Comparison of ENCODE assay signal across 25 cellular contexts in the genomic region with DNA sequence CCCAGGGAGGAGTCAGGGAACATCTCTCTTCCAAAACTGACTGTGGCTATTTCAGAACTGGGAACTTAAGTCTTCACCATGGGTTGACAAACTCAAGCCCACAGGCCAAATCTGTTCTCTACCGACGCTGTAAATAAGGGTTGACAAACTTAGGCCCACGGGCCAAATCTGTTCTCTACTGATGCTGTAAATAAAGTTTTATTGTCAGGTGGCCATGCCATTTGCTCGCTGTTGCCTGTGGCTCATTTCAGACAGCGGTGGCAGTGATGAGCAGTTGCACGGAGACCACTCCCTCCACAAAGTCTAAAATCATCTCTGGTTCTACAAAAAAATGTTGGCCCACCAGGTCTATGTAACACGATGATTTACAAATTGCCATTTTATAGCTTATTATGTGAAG.
DNase-seq lines count a peak whose midpoint lies in the region; ATAC-seq, FAIRE-seq and TF ChIP-seq lines count a peak whose summit lies in the region.
"Had no signal": no experiment of that assay in that cellular context is flagged by ENCODE, and none has a peak within 500 bp of the region (broad histone marks: within the 10 kb centered on the region; RNA-seq: fewer than 3 reads in every experiment).

No MANE protein-coding gene starts in this region.

- no peaks in the 10 kb centered on the region for H3K79me2 ChIP-seq in H9 (ENCODE audit: insufficient read depth, low read length)

- no peaks in the 10 kb centered on the region for H4K20me1 ChIP-seq in H9 (ENCODE audit: control insufficient read depth, insufficient read depth, insufficient read length)
- H4K20me1 ChIP-seq: BLaER1 treated with 17β-estradiol and CSF1 and Interleukin-3, amounts not matched to agents 10 nM and 100 nM had no signal

- no peak overlapping the region for H3K4me3 ChIP-seq in WERI-Rb-1 (ENCODE audit: low read depth, low read length)
- no peak overlapping the region for H3K4me3 ChIP-seq in bronchial epithelial cell (ENCODE audit: low read depth, low read length)
- H3K4me3 ChIP-seq: A549; BLaER1 treated with 17β-estradiol and CSF1 and Interleukin-3, amounts not matched to agents 10 nM and 100 nM; GM12878; GM23338 had no signal

- H3K4me1 Mint-ChIP-seq in H9 (peaks cover 19 to 25% of the 10 kb centered on the region in 2 experiments), nephron progenitor cell (no peaks in the 10 kb centered on the region)
- H3K4me1 Mint-ChIP-seq in natural killer cell treated with Interleukin-12 subunit alpha and Interleukin-12 subunit beta and Interleukin-15 and Interleukin-18, amount 100 ng/mL, for 72 hours (ENCODE audit: low read depth in 2 of 2), result no peaks in the 10 kb centered on the region
- H3K4me1 Mint-ChIP-seq: CD14-positive monocyte; CD8-positive, alpha-beta memory T cell had no signal

- no peak overlapping the region for H4K91ac ChIP-seq in H9 (ENCODE audit: insufficient read length, low read depth, low read length)

- no peak overlapping the region for H2BK120ac ChIP-seq in H9 (ENCODE audit: low read depth, low read length, poor library complexity, severe bottlenecking)

- H3K56ac ChIP-seq in H9 (ENCODE audit: insufficient read length, low read depth, low read length), result no peak overlapping the region

- no peak overlapping the region for H3K27ac ChIP-seq in H9 (ENCODE audit: insufficient read length, low read depth, low read length)
- H3K27ac ChIP-seq in WERI-Rb-1, result no peak overlapping the region
- H3K27ac ChIP-seq: A549; BLaER1 treated with 17β-estradiol and CSF1 and Interleukin-3, amounts not matched to agents 10 nM and 100 nM had no signal

- H3K4me2 ChIP-seq in H9 (ENCODE audit: insufficient read depth, insufficient read length, low read length), result no peak overlapping the region
- H3K4me2 ChIP-seq: A549; BLaER1 treated with 17β-estradiol and CSF1 and Interleukin-3, amounts not matched to agents 10 nM and 100 nM; GM23338 had no signal

- H3K36me3 ChIP-seq in WERI-Rb-1, result no peaks in the 10 kb centered on the region
- no peaks in the 10 kb centered on the region for H3K36me3 ChIP-seq in bronchial epithelial cell (ENCODE audit: control insufficient read depth, insufficient read depth, low read length)
- H3K36me3 ChIP-seq: BLaER1 treated with 17β-estradiol and CSF1 and Interleukin-3, amounts not matched to agents 10 nM and 100 nM had no signal

- no peak overlapping the region for H2BK20ac ChIP-seq in H9 (ENCODE audit: low read depth, low read length, poor library complexity, severe bottlenecking)

- H3K4me3 Mint-ChIP-seq in H9 (no peak overlapping the region), nephron progenitor cell (no peak overlapping the region)
- H3K4me3 Mint-ChIP-seq in natural killer cell treated with Interleukin-12 subunit alpha and Interleukin-12 subunit beta and Interleukin-15 and Interleukin-18, amount 100 ng/mL, for 72 hours, result no peak overlapping the region
- H3K4me3 Mint-ChIP-seq: CD14-positive monocyte; CD4-positive, alpha-beta T cell; CD8-positive, alpha-beta memory T cell; GM23338 had no signal

- H3K27me3 ChIP-seq in H9 (ENCODE audit: insufficient read depth, low read length) (no peaks in the 10 kb centered on the region), WERI-Rb-1 (ENCODE audit: insufficient read depth, low read depth, severe bottlenecking) (no peaks in the 10 kb centered on the region), bronchial epithelial cell (ENCODE audit: control insufficient read depth, insufficient read depth, low read length) (no peaks in the 10 kb centered on the region)
- H3K27me3 ChIP-seq: BE2C; BLaER1 treated with 17β-estradiol and CSF1 and Interleukin-3, amounts not matched to agents 10 nM and 100 nM had no signal

- H3K23me2 ChIP-seq in H9 (ENCODE audit: insufficient read length, low read depth, low read length, poor library complexity, severe bottlenecking), result no peaks in the 10 kb centered on the region

- no peak overlapping the region for H3K23ac ChIP-seq in H9 (ENCODE audit: insufficient read length, low read depth, low read length)

- H2AK5ac ChIP-seq in H9 (ENCODE audit: insufficient read length, low read length), result no peak overlapping the region

- no peak for ATAC-seq in HG03432 (IDR thresholded peaks at IDR 0.05; ENCODE audit: unreplicated experiment)
- no peak for ATAC-seq in natural killer cell treated with Interleukin-12 subunit alpha and Interleukin-12 subunit beta and Interleukin-15 and Interleukin-18, amount 100 ng/mL, for 72 hours
- no peak for ATAC-seq in HG03196 (IDR thresholded peaks at IDR 0.05; ENCODE audit: unreplicated experiment)
- ATAC-seq: A549, GM12878, GM23338, HCT116 had no signal

- peaks cover 8% of the 10 kb centered on the region; the same call in 1 of the 2 replicates for H3K4me1 ChIP-seq in H9 (ENCODE audit: insufficient read depth, low read length)
- H3K4me1 ChIP-seq: A549, BE2C had no signal

- H3K14ac ChIP-seq in H9 (ENCODE audit: insufficient read depth, low read length), result no peak overlapping the region

- no peaks in the 10 kb centered on the region for H3K36me3 Mint-ChIP-seq in H9 (ENCODE audit: insufficient read depth in 1 of 3, low read depth in 3 of 3)
- no peaks in the 10 kb centered on the region for H3K36me3 Mint-ChIP-seq in nephron progenitor cell (ENCODE audit: low read depth)
- no peaks in the 10 kb centered on the region for H3K36me3 Mint-ChIP-seq in natural killer cell treated with Interleukin-12 subunit alpha and Interleukin-12 subunit beta and Interleukin-15 and Interleukin-18, amount 100 ng/mL, for 72 hours
- H3K36me3 Mint-ChIP-seq: CD14-positive monocyte; CD8-positive, alpha-beta memory T cell had no signal

- no peak overlapping the region; a peak in 1 of 7 replicates for H3K27ac Mint-ChIP-seq in H9
- peak overlapping the region; percentile 93 for H3K27ac Mint-ChIP-seq in nephron progenitor cell
- H3K27ac Mint-ChIP-seq in natural killer cell treated with Interleukin-12 subunit alpha and Interleukin-12 subunit beta and Interleukin-15 and Interleukin-18, amount 100 ng/mL, for 72 hours, result no peak overlapping the region
- H3K27ac Mint-ChIP-seq: CD14-positive monocyte; CD4-positive, alpha-beta T cell; CD8-positive, alpha-beta memory T cell; GM23338 had no signal

- no peak overlapping the region for H3K18ac ChIP-seq in H9 (ENCODE audit: insufficient read length, low read depth, low read length)

- no peak overlapping the region for H3K4ac ChIP-seq in H9 (ENCODE audit: low read depth, low read length)

- H3K9me3 Mint-ChIP-seq in H9 (no peaks in the 10 kb centered on the region), nephron progenitor cell (no peaks in the 10 kb centered on the region)
- H3K9me3 Mint-ChIP-seq in natural killer cell treated with Interleukin-12 subunit alpha and Interleukin-12 subunit beta and Interleukin-15 and Interleukin-18, amount 100 ng/mL, for 72 hours, result no peaks in the 10 kb centered on the region
- H3K9me3 Mint-ChIP-seq: CD14-positive monocyte; CD4-positive, alpha-beta T cell; GM23338 had no signal

- TF ChIP-seq CTCF in H9 (conservative IDR thresholded peaks at IDR 0.05) (0 out of 3 replicates have a peak, but pooled peaks have one; percentile 14), WERI-Rb-1 (IDR thresholded peaks at IDR 0.05; ENCODE audit: low read depth, low read length) (0 out of 2 replicates have a peak, but pooled peaks have one; percentile 4), bronchial epithelial cell (IDR thresholded peaks at IDR 0.05; ENCODE audit: insufficient read depth, low read length, severe bottlenecking) (no peak), nephron progenitor cell (IDR thresholded peaks at IDR 0.05) (no peak)

- no peak overlapping the region for H3K9ac ChIP-seq in H9 (ENCODE audit: extremely low read depth, insufficient read length, low read length)
- H3K9ac ChIP-seq: BLaER1 treated with 17β-estradiol and CSF1 and Interleukin-3, amounts not matched to agents 10 nM and 100 nM had no signal

- no peak overlapping the region for H2BK12ac ChIP-seq in H9 (ENCODE audit: insufficient read length, low read depth, low read length)

- no peak overlapping the region for H2AFZ ChIP-seq in H9 (ENCODE audit: low read length)
- H2AFZ ChIP-seq: GM23338 had no signal

- FAIRE-seq in bronchial epithelial cell (lab: Jason Lieb, UNC), result peak; percentile 47
- FAIRE-seq: A549, D721Med, GM12878, H54 had no signal

- H3K79me1 ChIP-seq in H9 (ENCODE audit: insufficient read depth, low read depth, low read length, poor library complexity, severe bottlenecking), result no peaks in the 10 kb centered on the region

- DNase-seq in H9 (no peak), WERI-Rb-1 (no peak), bronchial epithelial cell (ENCODE audit: low read depth) (no peak), nephron progenitor cell (no peak)
- no peak for DNase-seq in natural killer cell treated with Interleukin-12 subunit alpha and Interleukin-12 subunit beta and Interleukin-15 and Interleukin-18, amount 100 ng/mL, for 72 hours (ENCODE audit: low spot score)
- DNase-seq: 8988T; ACHN; AML-193; BE2C; CD4-positive, alpha-beta T cell; CD8-positive, alpha-beta memory T cell; DMS 273 treated with DMSO at 0.1 percent for 48 hours; DMS79; EL; GDM1 had no signal

- H3K27me3 Mint-ChIP-seq in H9 (ENCODE audit: low read depth) (no peaks in the 10 kb centered on the region), nephron progenitor cell (ENCODE audit: low read depth, poor library complexity) (peaks cover 28% of the 10 kb centered on the region)
- peaks cover 0 to 5% of the 10 kb centered on the region in 2 donors for H3K27me3 Mint-ChIP-seq in natural killer cell treated with Interleukin-12 subunit alpha and Interleukin-12 subunit beta and Interleukin-15 and Interleukin-18, amount 100 ng/mL, for 72 hours

- H4K5ac ChIP-seq in H9 (ENCODE audit: insufficient read length, low read depth, low read length), result no peak overlapping the region

- WGBS in H9 (ENCODE audit: extremely low coverage, insufficient read length, low lambda C conversion rate), result no CpG with 5 or more reads among the region's 7 CpGs

- no peak overlapping the region for H3T11ph ChIP-seq in H9 (ENCODE audit: low read length)

- H4K8ac ChIP-seq in H9 (replicated peaks; ENCODE audit: insufficient read length, low read depth, low read length), result no peak overlapping the region

- H3K9me3 ChIP-seq in H9 (ENCODE audit: control insufficient read depth, low read depth, low read length) (no peaks in the 10 kb centered on the region), WERI-Rb-1 (ENCODE audit: severe bottlenecking) (no peaks in the 10 kb centered on the region)
- H3K9me3 ChIP-seq: A549; BE2C; BLaER1 treated with 17β-estradiol and CSF1 and Interleukin-3, amounts not matched to agents 10 nM and 100 nM had no signal

- H2BK5ac ChIP-seq in H9 (ENCODE audit: insufficient read length, low read length), result no peak overlapping the region

- H2BK15ac ChIP-seq in H9 (ENCODE audit: low read depth, low read length), result no peak overlapping the region

Comparison
In these comparisons a context has a peak if more than half of its experiments do, and no peak if none do; other contexts are left out.
1. CTCF ChIP-seq: peak in H9 (single experiment) and WERI-Rb-1 (single experiment); none in bronchial epithelial cell (single experiment) and nephron progenitor cell (single experiment).